In the genomic region with DNA sequence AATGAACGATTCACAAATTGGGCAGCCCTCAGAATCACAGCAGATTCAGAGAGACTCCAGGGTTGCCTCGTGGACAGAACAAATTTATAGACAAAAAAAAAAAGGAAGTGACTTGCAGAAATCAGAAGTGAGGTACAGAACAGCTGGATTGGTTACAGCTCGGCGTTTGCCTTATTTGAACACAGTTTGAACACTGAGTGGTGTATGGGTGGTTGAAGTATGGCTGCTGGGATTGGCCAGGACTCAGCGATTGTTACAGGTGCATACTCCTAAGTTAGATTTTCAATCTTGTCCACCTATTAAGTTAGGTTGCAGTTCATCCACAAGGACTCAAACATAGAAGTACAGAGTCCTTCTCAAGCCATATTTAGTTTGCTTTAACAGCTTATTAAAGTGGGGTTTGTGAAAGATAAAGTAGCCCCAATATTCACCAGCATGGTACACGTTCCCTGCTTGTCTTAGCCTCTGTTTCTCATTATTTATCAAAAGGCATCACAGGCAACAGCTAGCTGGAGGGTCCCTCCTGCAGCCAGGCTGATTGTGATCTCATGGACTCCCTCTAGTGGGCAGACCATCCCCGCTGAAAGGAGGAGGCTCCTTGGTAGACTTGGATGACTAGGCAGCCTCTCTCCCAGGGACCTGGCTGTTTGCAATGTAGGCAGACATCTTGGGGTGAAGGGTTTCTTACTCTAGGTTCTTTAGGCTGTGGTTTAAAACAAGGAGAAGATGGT, we compare ENCODE assay signal across 7 cellular contexts. TPM values are rescaled to one million over a fixed set of nuclear protein-coding genes. Genes with fewer than 3 reads are reported as not detected.
DNase-seq lines count a peak whose midpoint lies in the region; ATAC-seq and TF ChIP-seq lines count a peak whose summit lies in the region.

No MANE protein-coding gene starts in this region.

- no peaks in the 10 kb centered on the region for H3K36me3 ChIP-seq in SK-N-MC (ENCODE audit: insufficient read depth, low read length)
- H3K36me3 ChIP-seq in brain microvascular endothelial cell (replicated peaks), result no peaks in the 10 kb centered on the region
- no peaks in the 10 kb centered on the region for H3K36me3 ChIP-seq in kidney epithelial cell (ENCODE audit: control insufficient read depth, insufficient read depth, low read length)

- no peak overlapping the region for H3K9ac ChIP-seq in SK-N-MC (ENCODE audit: insufficient read length)

- DNase-seq in GM10266 (ENCODE audit: extremely low spot score) (peak; percentile 67), HuH-7.5 (ENCODE audit: low spot score) (peak; percentile 50), SK-N-MC (ENCODE audit: low read depth, low spot score) (peak; percentile 63), brain microvascular endothelial cell (peak; percentile 77), kidney epithelial cell (ENCODE audit: low read depth) (no peak)
- DNase-seq in stimulated activated CD4-positive, alpha-beta T cell treated with anti-CD3 and anti-CD28 coated beads, Interleukin-4, amount 100 ng/mL, for 4 hours, result peak; percentile 26 to 38

- in situ Hi-C loops in brain microvascular endothelial cell (cut with HindIII; ENCODE audit: low pct_ligation_motif_present, low sequenced_read_pairs), result no loop called here

- H3K9me3 ChIP-seq in SK-N-MC (ENCODE audit: low read depth, low read length), result peaks cover 10% of the 10 kb centered on the region; the same call in 1 of the 2 replicates

- no peaks in the 10 kb centered on the region for H3K27me3 ChIP-seq in brain microvascular endothelial cell (replicated peaks)
- H3K27me3 ChIP-seq in kidney epithelial cell (ENCODE audit: control insufficient read depth, insufficient read depth, low read length), result no peaks in the 10 kb centered on the region

- ATAC-seq in GM19324 (IDR thresholded peaks at IDR 0.05; ENCODE audit: low FRiP score, unreplicated experiment), result no peak

- TF ChIP-seq CTCF in GM10266 (IDR thresholded peaks at IDR 0.05; ENCODE audit: control insufficient read depth, insufficient read depth, low read depth, missing control alignments) (peak; percentile 73), brain microvascular endothelial cell (IDR thresholded peaks at IDR 0.05; ENCODE audit: low read depth, low read length, missing control alignments) (peak; percentile 93), kidney epithelial cell (IDR thresholded peaks at IDR 0.05; ENCODE audit: insufficient read depth, low read length, poor library complexity, severe bottlenecking) (peak; percentile 83)

- H3K27ac ChIP-seq in SK-N-MC, result peak overlapping the region; percentile 92
- no peak overlapping the region for H3K27ac ChIP-seq in brain microvascular endothelial cell

- no peak overlapping the region; the same call in 1 of the 2 replicates for H3K4me3 ChIP-seq in SK-N-MC
- H3K4me3 ChIP-seq in brain microvascular endothelial cell (ENCODE audit: low read depth, low read length), result no peak overlapping the region
- H3K4me3 ChIP-seq in kidney epithelial cell (ENCODE audit: low read depth, low read length), result no peak overlapping the region

RNA-seq across cellular contexts. Expression of a gene that starts 17.6 kb away (rescaled TPM):
- 1.0 and 1.2 TPM in 2 replicates for total RNA-seq in kidney epithelial cell
